1 cellular context compared by ENCODE assay signal in genomic region chr1:110460253-110461220, GRCh38.
TF ChIP-seq lines count a peak whose summit lies in the region.

No MANE protein-coding gene starts in this region.

TF ChIP-seq in GM23338, 12 proteins besides CTCF, POLR2A, EP300 and RAD21 (continued from another document):
- TF ChIP-seq ZNF462 (CRISPR knock-in tag; IDR thresholded peaks at IDR 0.05): no peak
- TF ChIP-seq CREB1 (CRISPR knock-in tag; IDR thresholded peaks at IDR 0.05; ENCODE audit: low read depth): no peak
- no peak for TF ChIP-seq ZNF331 (CRISPR knock-in tag; IDR thresholded peaks at IDR 0.05; ENCODE audit: low read depth)
- TF ChIP-seq ZNF114 (CRISPR knock-in tag; IDR thresholded peaks at IDR 0.05): no peak
- TF ChIP-seq ETS1 (IDR thresholded peaks at IDR 0.05): no peak
